19 cellular contexts compared by ENCODE assay signal in the genomic region with DNA sequence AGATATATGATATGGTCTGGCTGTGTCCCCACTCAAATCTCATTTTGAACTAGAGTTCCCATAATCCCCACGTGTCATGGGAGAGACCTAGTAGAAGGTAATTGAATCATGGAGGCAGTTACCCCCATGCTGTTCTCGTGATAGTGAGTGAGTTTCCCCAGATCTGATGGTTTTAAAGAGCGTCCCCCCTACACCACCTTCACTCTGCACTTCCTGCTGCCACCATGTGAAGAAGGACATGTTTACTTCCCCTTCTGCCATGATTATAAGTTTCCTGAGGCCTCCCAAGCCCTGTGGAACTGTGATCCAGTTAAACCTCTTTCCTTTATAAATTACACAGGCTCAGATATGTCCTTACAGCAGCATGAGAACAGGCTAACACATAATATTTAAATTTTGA. TPM values are rescaled to one million over a fixed set of nuclear protein-coding genes. Genes with fewer than 3 reads are reported as not detected.
A peak's percentile ranks its signal among the peaks of the same experiment; 100 is the strongest.
DNase-seq lines count a peak whose midpoint lies in the region; ATAC-seq and TF ChIP-seq lines count a peak whose summit lies in the region.
"Had no signal": no experiment of that assay in that cellular context is flagged by ENCODE, and none has a peak within 500 bp of the region (broad histone marks: within the 10 kb centered on the region; RNA-seq: fewer than 3 reads in every experiment).

No MANE protein-coding gene starts in this region.

- H3K9me2 ChIP-seq in SK-N-SH: no peaks in the 10 kb centered on the region

- H3K4me2 ChIP-seq in SK-N-SH (no peak overlapping the region), OCI-LY3 (ENCODE audit: low read length) (peak overlapping the region; percentile 66)

- H3K9me3 ChIP-seq in SK-N-SH: no peaks in the 10 kb centered on the region
- no peaks in the 10 kb centered on the region for H3K9me3 ChIP-seq in OCI-LY3 (ENCODE audit: insufficient read depth, low read length)
- H3K9me3 ChIP-seq in uterus: no peaks in the 10 kb centered on the region
- H3K9me3 ChIP-seq: ascending aorta, heart left ventricle, ovary, upper lobe of left lung had no signal

- TF ChIP-seq CTCF in SK-N-SH (IDR thresholded peaks at IDR 0.05): no peak
- no peak for TF ChIP-seq CTCF in OCI-LY3 (IDR thresholded peaks at IDR 0.05; ENCODE audit: low read depth, low read length)
- no peak for TF ChIP-seq CTCF in foreskin keratinocyte (conservative IDR thresholded peaks at IDR 0.05)
- TF ChIP-seq CTCF in uterus (IDR thresholded peaks at IDR 0.05): no peak
- TF ChIP-seq CTCF in omental fat pad (IDR thresholded peaks at IDR 0.05): no peak

- H3K4me3 ChIP-seq in SK-N-SH (ENCODE audit: low read depth in 2 of 2, low read length in 1 of 2) (no peak overlapping the region), OCI-LY3 (ENCODE audit: low read length) (peak overlapping the region; percentile 16; the same call in 1 of the 2 replicates), uterus (no peak overlapping the region)
- H3K4me3 ChIP-seq: ascending aorta, heart left ventricle, ovary, upper lobe of left lung had no signal

- H3K79me2 ChIP-seq in SK-N-SH (ENCODE audit: insufficient read depth): no peaks in the 10 kb centered on the region
- H3K79me2 ChIP-seq in OCI-LY3 (ENCODE audit: low read length): no peaks in the 10 kb centered on the region

- no peak for TF ChIP-seq EP300 in SK-N-SH (IDR thresholded peaks at IDR 0.05; ENCODE audit: borderline replicate concordance in 1 of 2, low read depth in 1 of 2, low read length in 1 of 2)

- POLR2A ChIA-PET in SK-N-SH (lab: Yijun Ruan, JAX): no interaction called here

- H3K4me1 ChIP-seq in SK-N-SH (ENCODE audit: control insufficient read depth in 1 of 2, insufficient read depth in 2 of 2, low read depth in 1 of 2, low read length in 1 of 2) (peaks cover 0 to 37% of the 10 kb centered on the region in 2 experiments; a peak in 2 of 4 replicates), OCI-LY3 (ENCODE audit: low read length) (peaks cover 86% of the 10 kb centered on the region), foreskin keratinocyte (peaks cover 25% of the 10 kb centered on the region), uterus (no peaks in the 10 kb centered on the region)

- H4K20me1 ChIP-seq in SK-N-SH (ENCODE audit: insufficient read depth) (no peaks in the 10 kb centered on the region), OCI-LY3 (ENCODE audit: insufficient read depth, low read length) (no peaks in the 10 kb centered on the region)

- peak overlapping the region; percentile 66; the same call in 1 of the 2 replicates for H2AFZ ChIP-seq in SK-N-SH (ENCODE audit: low read depth)
- no peak overlapping the region for H2AFZ ChIP-seq in OCI-LY3 (ENCODE audit: low read depth, low read length)

- intact Hi-C loops in uterus (cut with DNase I; ENCODE audit: low total_unique reads): no loop called here

- ATAC-seq in SK-N-SH treated with all-trans-retinoic acid at 6 μM for 48 hours: no peak
- ATAC-seq in foreskin keratinocyte: no peak
- ATAC-seq in omental fat pad (ENCODE audit: low FRiP score): no peak
- ATAC-seq: effector memory CD8-positive, alpha-beta T cell had no signal

- DNase-seq in SK-N-SH (no peak), foreskin keratinocyte (no peak), uterus (no peak), cerebellar nuclear complex (lab: John Stamatoyannopoulos, UW) (no peak), omental fat pad (ENCODE audit: low spot score) (no peak), hepatic stellate cell (ENCODE audit: low spot score) (no peak)
- DNase-seq: activated CD4-positive, CD25-positive, alpha-beta regulatory T cell; C1 segment of cervical spinal cord; effector memory CD8-positive, alpha-beta T cell; heart left ventricle; NCI-H1105 treated with DMSO at 0.1 percent for 48 hours; NCI-H2107; ovary; SIG-M5; stimulated activated CD4-positive, alpha-beta T cell treated with anti-CD3 and anti-CD28 coated beads, Interleukin-1b, Interleukin-23, amount 100 ng/mL, for 48 hours; upper lobe of left lung had no signal

- TF ChIP-seq POLR2A in uterus (IDR thresholded peaks at IDR 0.05): no peak

- TF ChIP-seq RAD21 in SK-N-SH (IDR thresholded peaks at IDR 0.05; ENCODE audit: low read length): no peak

- no peaks in the 10 kb centered on the region for H3K27me3 ChIP-seq in SK-N-SH (ENCODE audit: insufficient read depth)
- no peaks in the 10 kb centered on the region for H3K27me3 ChIP-seq in OCI-LY3 (ENCODE audit: low read depth, low read length)
- H3K27me3 ChIP-seq in foreskin keratinocyte: no peaks in the 10 kb centered on the region
- no peaks in the 10 kb centered on the region for H3K27me3 ChIP-seq in uterus
- H3K27me3 ChIP-seq: ascending aorta, heart left ventricle, ovary, upper lobe of left lung had no signal

- peak overlapping the region in 1 of 2 experiments; percentile 62; a peak in 2 of 4 replicates for H3K27ac ChIP-seq in SK-N-SH (ENCODE audit: low read depth in 2 of 2, low read length in 1 of 2)
- H3K27ac ChIP-seq in OCI-LY3 (ENCODE audit: low read length): peak overlapping the region; percentile 96
- peak overlapping the region; percentile 22 for H3K27ac ChIP-seq in foreskin keratinocyte
- H3K27ac ChIP-seq in uterus: peak overlapping the region; percentile 4 to 54
- H3K27ac ChIP-seq: ascending aorta, ovary had no signal

- 84% methylated on average over 3 of the region's 3 CpGs for WGBS in SK-N-SH (ENCODE audit: low lambda C conversion rate)

- CTCF ChIA-PET in SK-N-SH (lab: Yijun Ruan, JAX): interaction anchor here (1.1 to 1.5 kb wide), 3 partner anchors 9 to 82 kb away, joined by 3 to 4 read pairs (median 4); no protein-coding TSS in a partner anchor

- peaks cover 29% of the 10 kb centered on the region for H3F3A ChIP-seq in SK-N-SH (replicated peaks; ENCODE audit: insufficient read depth)

- H3K9ac ChIP-seq in SK-N-SH: no peak overlapping the region
- peak overlapping the region; percentile 62 for H3K9ac ChIP-seq in OCI-LY3 (ENCODE audit: low read length)

- H3K36me3 ChIP-seq in SK-N-SH (replicated peaks in 1 of 2; ENCODE audit: control insufficient read depth in 1 of 2, insufficient read depth in 2 of 2, low read length in 1 of 2): no peaks in the 10 kb centered on the region
- H3K36me3 ChIP-seq in OCI-LY3 (replicated peaks; ENCODE audit: low read depth, low read length): no peaks in the 10 kb centered on the region
- no peaks in the 10 kb centered on the region for H3K36me3 ChIP-seq in uterus
- H3K36me3 ChIP-seq: ascending aorta, heart left ventricle, ovary, upper lobe of left lung had no signal

TF ChIP-seq in SK-N-SH, 30 proteins besides CTCF, POLR2A, EP300 and RAD21 (continues in another document):
- TF ChIP-seq MEF2A (IDR thresholded peaks at IDR 0.05; ENCODE audit: borderline replicate concordance, low read depth) (no peak), TEAD4 (IDR thresholded peaks at IDR 0.05; ENCODE audit: borderline replicate concordance, insufficient read depth) (no peak)
- TF ChIP-seq, protein P1, sequence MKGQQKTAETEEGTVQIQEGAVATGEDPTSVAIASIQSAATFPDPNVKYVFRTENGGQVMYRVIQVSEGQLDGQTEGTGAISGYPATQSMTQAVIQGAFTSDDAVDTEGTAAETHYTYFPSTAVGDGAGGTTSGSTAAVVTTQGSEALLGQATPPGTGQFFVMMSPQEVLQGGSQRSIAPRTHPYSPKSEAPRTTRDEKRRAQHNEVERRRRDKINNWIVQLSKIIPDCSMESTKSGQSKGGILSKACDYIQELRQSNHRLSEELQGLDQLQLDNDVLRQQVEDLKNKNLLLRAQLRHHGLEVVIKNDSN (IDR thresholded peaks at IDR 0.05; ENCODE audit: borderline replicate concordance, low read depth): no peak

TF ChIP-seq in SK-N-SH treated with all-trans-retinoic acid at 6 μM for 48 hours, 23 proteins besides CTCF, POLR2A, EP300 and RAD21 (continues in another document):
- TF ChIP-seq TCF4 (CRISPR knock-in tag; IDR thresholded peaks at IDR 0.05; ENCODE audit: borderline replicate concordance): no peak
- TF ChIP-seq PPARA (CRISPR knock-in tag; IDR thresholded peaks at IDR 0.05; ENCODE audit: borderline replicate concordance): no peak
- no peak for TF ChIP-seq TOX (CRISPR knock-in tag; IDR thresholded peaks at IDR 0.05; ENCODE audit: borderline replicate concordance)
- TF ChIP-seq CSDC2 (CRISPR knock-in tag; IDR thresholded peaks at IDR 0.05): no peak
- TF ChIP-seq CREB5 (CRISPR knock-in tag; IDR thresholded peaks at IDR 0.05; ENCODE audit: low read depth): no peak

RNA-seq across cellular contexts. Expression of gene DRAM1, which starts 21.4 kb away (rescaled TPM):
- polyA plus RNA-seq in SK-N-SH (2012; rRNA removed): 37.4 and 61.1 TPM in 2 replicates
- 63.1 and 64.3 TPM in 2 replicates for polyA plus RNA-seq in SK-N-SH (2012; cell fraction: cytosol; rRNA removed)
- polyA plus RNA-seq in SK-N-SH (2012; cell fraction: nucleus; rRNA removed): 23.4 and 39.3 TPM in 2 replicates
- total RNA-seq in foreskin keratinocyte: 20.8 and 21.6 TPM in 2 replicates
- polyA plus RNA-seq in foreskin keratinocyte: 13.2 and 13.6 TPM in 2 replicates
- 10 to 100 TPM in 2 of 4 donors, 1 to 10 TPM in 2; 2.0 to 25.4 (median 9.9) TPM for total RNA-seq in uterus
- total RNA-seq in omental fat pad: 10 to 100 TPM; 22.3 to 37.5 (median 25.4) TPM

RNA-seq across cellular contexts. Expression of gene GNPTAB, which starts 25.3 kb away (rescaled TPM):
- polyA plus RNA-seq in SK-N-SH (2012; rRNA removed) (18.8 and 25.1 TPM in 2 replicates), foreskin keratinocyte (8.6 and 10.1 TPM in 2 replicates)
- 28.2 and 31.7 TPM in 2 replicates for polyA plus RNA-seq in SK-N-SH (2012; cell fraction: cytosol; rRNA removed)
- 12.1 and 21.7 TPM in 2 replicates for polyA plus RNA-seq in SK-N-SH (2012; cell fraction: nucleus; rRNA removed)
- total RNA-seq in foreskin keratinocyte (32.7 and 33.7 TPM in 2 replicates), uterus (10 to 100 TPM in 3 of 4 donors, 1 to 10 TPM in 1; 3.8 to 38.7 (median 26.1) TPM), omental fat pad (10 to 100 TPM; 18.3 to 28.8 (median 24.8) TPM)
